12 cellular contexts compared by ENCODE assay signal in genomic region chr11:60633645-60634044, GRCh38.
A peak's percentile ranks its signal among the peaks of the same experiment; 100 is the strongest.
DNase-seq lines count a peak whose midpoint lies in the region; ATAC-seq and TF ChIP-seq lines count a peak whose summit lies in the region.
"Had no signal": no experiment of that assay in that cellular context is flagged by ENCODE, and none has a peak within 500 bp of the region (broad histone marks: within the 10 kb centered on the region; RNA-seq: fewer than 3 reads in every experiment).

No MANE protein-coding gene starts in this region.

- H3K36me3 ChIP-seq in GM06990 (ENCODE audit: control insufficient read depth, insufficient read depth, low read length) (no peaks in the 10 kb centered on the region), hepatocyte (replicated peaks; ENCODE audit: insufficient read depth, low read depth) (no peaks in the 10 kb centered on the region)

- DNase-seq in GM06990 (ENCODE audit: extremely low read depth, insufficient read length) (peak; percentile 30), mucosa of gallbladder (ENCODE audit: low spot score) (no peak), hepatocyte (ENCODE audit: low spot score) (no peak)
- no peak for DNase-seq in activated T-cell treated with anti-CD3 and anti-CD28 coated beads, Interleukin-2, amount 50 U/mL, for 1 hour
- DNase-seq in activated CD4-positive, alpha-beta T cell treated with anti-CD3 and anti-CD28 coated beads for 4 hours = no peak
- DNase-seq: activated CD4-positive, alpha-beta T cell treated with anti-CD3 and anti-CD28 coated beads, Interleukin-2, amount 10 ng/mL, durations not matched to agents 24 days and 14 days; activated naive CD4-positive, alpha-beta T cell treated with anti-CD3 and anti-CD28 coated beads, Interleukin-2, amount 10 ng/mL, durations not matched to agents 7 days and 5 days; NCI-H1436 treated with DMSO at 0.1 percent for 48 hours; testis had no signal

- no peaks in the 10 kb centered on the region for H3K4me1 ChIP-seq in hepatocyte (ENCODE audit: insufficient read depth)
- H3K4me1 ChIP-seq: testis had no signal

- ATAC-seq in GM19328 (IDR thresholded peaks at IDR 0.05; ENCODE audit: unreplicated experiment) (peak; percentile 58), HG02642 (IDR thresholded peaks at IDR 0.05; ENCODE audit: poor library complexity, unreplicated experiment) (peak; percentile 77), HG03442 (IDR thresholded peaks at IDR 0.05; ENCODE audit: unreplicated experiment) (peak; percentile 68)

- H3K4me3 ChIP-seq in GM06990 (replicated peaks; ENCODE audit: low read depth, low read length) (no peak overlapping the region), hepatocyte (no peak overlapping the region)
- H3K4me3 ChIP-seq: testis had no signal

- no peak overlapping the region for H3K4me2 ChIP-seq in hepatocyte

- no peaks in the 10 kb centered on the region for H3K79me2 ChIP-seq in hepatocyte

- H3K27ac ChIP-seq in hepatocyte = no peak overlapping the region
- H3K27ac ChIP-seq: testis had no signal

- H4K20me1 ChIP-seq in hepatocyte (ENCODE audit: insufficient read depth, poor library complexity, severe bottlenecking) = no peaks in the 10 kb centered on the region

- no peaks in the 10 kb centered on the region for H3K27me3 ChIP-seq in GM06990 (replicated peaks; ENCODE audit: control insufficient read depth, insufficient read depth, low read length)
- H3K27me3 ChIP-seq in hepatocyte = no peaks in the 10 kb centered on the region
- H3K27me3 ChIP-seq: testis had no signal

- no peaks in the 10 kb centered on the region for H3K9me3 ChIP-seq in hepatocyte (ENCODE audit: low read depth)
- H3K9me3 ChIP-seq: testis had no signal

- no peak for TF ChIP-seq CTCF in GM06990 (IDR thresholded peaks at IDR 0.05; ENCODE audit: insufficient read depth, low read length, poor library complexity, severe bottlenecking)
- TF ChIP-seq CTCF in hepatocyte (IDR thresholded peaks at IDR 0.05; ENCODE audit: poor library complexity) = no peak

- no peaks in the 10 kb centered on the region for H3K9me2 ChIP-seq in hepatocyte (replicated peaks; ENCODE audit: insufficient read depth)

- 74% methylated on average over 1 of the region's 1 CpG for WGBS in hepatocyte (ENCODE audit: low lambda C conversion rate, missing lambda C conversion rate)

- H2AFZ ChIP-seq in hepatocyte = no peak overlapping the region
